8 cellular contexts compared by ENCODE assay signal in the genomic region with DNA sequence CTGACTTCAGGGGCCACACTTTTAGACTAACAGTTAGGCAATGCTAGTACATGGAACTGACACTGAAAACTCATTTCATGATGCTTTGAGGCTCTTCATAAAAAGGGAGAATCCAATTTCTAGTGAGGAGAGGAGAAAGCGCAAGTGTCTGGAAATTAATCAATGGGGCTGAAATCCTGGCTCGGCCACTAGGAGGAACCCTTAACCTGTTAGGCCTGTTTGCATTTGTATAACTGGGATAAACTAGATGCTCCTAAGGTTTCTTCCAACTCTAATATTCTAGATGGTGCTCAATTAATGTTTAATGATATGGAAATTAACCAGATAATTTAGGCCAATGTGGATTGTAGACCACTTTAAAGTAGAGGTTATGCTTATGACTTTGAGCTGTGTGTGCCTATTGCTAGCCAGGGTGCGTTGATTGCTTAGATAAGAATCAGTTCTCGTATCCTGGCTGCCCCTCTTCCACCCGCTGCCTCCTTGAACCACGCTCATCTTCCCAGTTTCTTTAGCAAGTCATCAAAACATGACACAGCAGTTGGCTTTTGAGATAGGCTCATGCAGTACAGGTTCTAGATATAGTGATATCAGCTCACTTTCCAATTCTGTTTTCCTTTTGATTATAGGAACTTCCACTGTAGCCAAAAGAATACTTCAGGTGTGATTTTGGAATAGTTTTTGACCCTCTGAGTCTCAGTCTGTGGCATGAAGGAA. TPM values are rescaled to one million over a fixed set of nuclear protein-coding genes. Genes with fewer than 3 reads are reported as not detected.
DNase-seq lines count a peak whose midpoint lies in the region; ATAC-seq and TF ChIP-seq lines count a peak whose summit lies in the region.

No MANE protein-coding gene starts in this region.

- peaks cover 6% of the 10 kb centered on the region for H3K4me1 Mint-ChIP-seq in type B pancreatic cell (ENCODE audit: unreplicated experiment)

- no peak overlapping the region for H3K27ac Mint-ChIP-seq in type B pancreatic cell

- H3K36me3 ChIP-seq in cardiac muscle cell: no peaks in the 10 kb centered on the region
- H3K36me3 ChIP-seq in right atrium auricular region: no peaks in the 10 kb centered on the region

- H3K4me3 Mint-ChIP-seq in type B pancreatic cell: no peak overlapping the region

- H3K27me3 ChIP-seq in cardiac muscle cell (peaks cover 30% of the 10 kb centered on the region), right atrium auricular region (no peaks in the 10 kb centered on the region)

- H3K27ac ChIP-seq in cardiac muscle cell: no peak overlapping the region
- H3K27ac ChIP-seq in right atrium auricular region: no peak overlapping the region

- H3K9me3 Mint-ChIP-seq in type B pancreatic cell: no peaks in the 10 kb centered on the region

- TF ChIP-seq CTCF in cardiac muscle cell (IDR thresholded peaks at IDR 0.05; ENCODE audit: low read depth, low read length) (peak; percentile 49), right atrium auricular region (IDR thresholded peaks at IDR 0.05) (peak in 1 of 2 donors; percentile 48), type B pancreatic cell (conservative IDR thresholded peaks at IDR 0.05) (peak; percentile 81)

- peak; percentile 12 to 42 for DNase-seq in cardiac muscle cell (ENCODE audit: low read depth in 1 of 2, low spot score in 1 of 2)
- DNase-seq in right atrium auricular region (ENCODE audit: low spot score): no peak
- DNase-seq in NCI-H82 treated with DMSO at 0.1 percent for 48 hours (lab: John Stamatoyannopoulos, UW; ENCODE audit: unreplicated experiment): peak; percentile 1
- peak; percentile 6 to 25 for DNase-seq in erythroblast (lab: John Stamatoyannopoulos, UW)
- no peak for DNase-seq in type B pancreatic cell (ENCODE audit: extremely low spot score, unreplicated experiment)
- no peak for DNase-seq in activated gamma-delta T cell (lab: John Stamatoyannopoulos, UW)
- no peak for DNase-seq in COR-L47 (lab: John Stamatoyannopoulos, UW)

- H3K36me3 Mint-ChIP-seq in type B pancreatic cell: no peaks in the 10 kb centered on the region

- ATAC-seq in HG02938 (IDR thresholded peaks at IDR 0.05; ENCODE audit: unreplicated experiment): no peak

- TF ChIP-seq POLR2A in erythroblast (IDR thresholded peaks at IDR 0.05; ENCODE audit: low read length): no peak

- H3K9me3 ChIP-seq in cardiac muscle cell (ENCODE audit: low read depth): no peaks in the 10 kb centered on the region
- H3K9me3 ChIP-seq in right atrium auricular region: no peaks in the 10 kb centered on the region

- peaks cover 13% of the 10 kb centered on the region for H3K27me3 Mint-ChIP-seq in type B pancreatic cell

- H3K4me1 ChIP-seq in cardiac muscle cell (ENCODE audit: low read depth): no peaks in the 10 kb centered on the region
- H3K4me1 ChIP-seq in right atrium auricular region: no peaks in the 10 kb centered on the region

- H3K4me3 ChIP-seq in cardiac muscle cell (no peak overlapping the region), right atrium auricular region (no peak overlapping the region)

RNA-seq across cellular contexts. Expression of gene CRBN, which starts 16.8 kb away (rescaled TPM):
- total RNA-seq in cardiac muscle cell (47.3 and 63.0 TPM in 2 replicates), right atrium auricular region (10 to 100 TPM; 37.3 to 37.5 TPM), type B pancreatic cell (ENCODE audit: low replicate concordance) (36.3 and 43.6 TPM in 2 replicates)
- 44.5 and 47.2 TPM in 2 replicates for polyA plus RNA-seq in cardiac muscle cell

Comparison
In these comparisons a context has a peak if more than half of its experiments do, and no peak if none do; other contexts are left out.
1. DNase-seq: peak in cardiac muscle cell (2 of 2), NCI-H82 treated with DMSO at 0.1 percent for 48 hours (single experiment) and erythroblast (2 of 2); none in right atrium auricular region (single experiment), type B pancreatic cell (single experiment), activated gamma-delta T cell (single experiment) and COR-L47 (single experiment).